9 cellular contexts compared by ENCODE assay signal in genomic region chr6:53302678-53303360, GRCh38. TPM values are rescaled to one million over a fixed set of nuclear protein-coding genes. Genes with fewer than 3 reads are reported as not detected.
DNase-seq lines count a peak whose midpoint lies in the region; ATAC-seq and FAIRE-seq lines count a peak whose summit lies in the region.
"Had no signal": no experiment of that assay in that cellular context is flagged by ENCODE, and none has a peak within 500 bp of the region (broad histone marks: within the 10 kb centered on the region; RNA-seq: fewer than 3 reads in every experiment).

No MANE protein-coding gene starts in this region.

- WGBS in small intestine, 3 donors, result 32 to 45% (median 44%) methylated on average over 6 of the region's 6 CpGs

- H3K27me3 ChIP-seq in small intestine (ENCODE audit: control insufficient read depth in 2 of 2, insufficient read depth in 2 of 2, low read length in 2 of 2), result no peaks in the 10 kb centered on the region

- H3K4me3 ChIP-seq in small intestine (ENCODE audit: low read depth in 1 of 2, low read length in 2 of 2), result no peak overlapping the region

- no peak overlapping the region for H3K27ac ChIP-seq in small intestine (ENCODE audit: low read depth in 1 of 2, low read length in 1 of 2)

- peaks cover 9 to 32% of the 10 kb centered on the region in 2 donors for H3K4me1 ChIP-seq in small intestine (ENCODE audit: control insufficient read depth in 2 of 2, insufficient read depth in 1 of 2, low read depth in 1 of 2, low read length in 1 of 2)

- no peaks in the 10 kb centered on the region for H3K36me3 ChIP-seq in small intestine (ENCODE audit: control insufficient read depth in 2 of 2, insufficient read depth in 2 of 2, low read length in 2 of 2)

- DNase-seq in GM03348 (ENCODE audit: low spot score), result peak; percentile 78
- DNase-seq in SW 1271 (lab: John Stamatoyannopoulos, UW), result peak; percentile 51 to 86
- peak; percentile 31 for DNase-seq in fibroblast of gingiva (ENCODE audit: low read depth)
- peak; percentile 91 for DNase-seq in pulmonary artery endothelial cell (ENCODE audit: low read depth, low spot score)
- DNase-seq in COLO668 (lab: John Stamatoyannopoulos, UW; ENCODE audit: unreplicated experiment), result no peak
- no peak for DNase-seq in small intestine
- DNase-seq: amygdala had no signal

- H3K9me3 ChIP-seq in small intestine (ENCODE audit: control insufficient read depth, low read depth), result no peaks in the 10 kb centered on the region

- FAIRE-seq in small intestine (lab: Jason Lieb, UNC), result no peak

- no peak for ATAC-seq in HG03097 (IDR thresholded peaks at IDR 0.05; ENCODE audit: low FRiP score, unreplicated experiment)
- ATAC-seq in HG03139 (IDR thresholded peaks at IDR 0.05; ENCODE audit: unreplicated experiment), result no peak

RNA-seq across cellular contexts. Expression of gene ELOVL5, which starts 45.9 kb away (rescaled TPM):
- total RNA-seq in pulmonary artery endothelial cell, result 84.2 and 93.4 TPM in 2 replicates
- polyA plus RNA-seq in small intestine, result 10 to 100 TPM in 2 of 3 donors, 1 to 10 TPM in 1; 6.3 to 33.3 (median 11.9) TPM

Comparison
In these comparisons a context has a peak if more than half of its experiments do, and no peak if none do; other contexts are left out.
1. DNase-seq: peak in GM03348 (single experiment), SW 1271 (2 of 2), fibroblast of gingiva (single experiment) and pulmonary artery endothelial cell (single experiment); none in COLO668 (single experiment) and small intestine (single experiment).